In genomic region chr6:26659360-26660095, GRCh38 we compare ENCODE assay signal across 1 cellular context.
A peak's percentile ranks its signal among the peaks of the same experiment; 100 is the strongest.
TF ChIP-seq lines count a peak whose summit lies in the region.

ZNF322 (minus strand) TSS chr6:26659746; CDS start chr6:26638553, 21,193 bp downstream.

TF ChIP-seq in HepG2, 621 proteins besides CTCF, POLR2A, EP300 and RAD21 (continued from another document and continues in another):
- TF ChIP-seq ZGPAT (CRISPR knock-in tag; IDR thresholded peaks at IDR 0.05) (peak; percentile 97), SRY (CRISPR knock-in tag; IDR thresholded peaks at IDR 0.05) (peak; percentile 93), RARA (CRISPR knock-in tag; IDR thresholded peaks at IDR 0.05) (0 out of 2 replicates have a peak, but pooled peaks have one; percentile 4), IRF2 (CRISPR knock-in tag; IDR thresholded peaks at IDR 0.05) (peak; percentile 62), ZFP91 (CRISPR knock-in tag; IDR thresholded peaks at IDR 0.05; ENCODE audit: borderline replicate concordance) (peak; percentile 88; the same call in 1 of the 2 replicates), ZBTB33 (CRISPR knock-in tag; IDR thresholded peaks at IDR 0.05) (peak; percentile 6; the same call in 1 of the 2 replicates), ZNF552 (CRISPR knock-in tag; IDR thresholded peaks at IDR 0.05; ENCODE audit: borderline replicate concordance) (peak; percentile 30; the same call in 1 of the 2 replicates), UBTF (CRISPR knock-in tag; IDR thresholded peaks at IDR 0.05) (peak; percentile 86), ZNF280B (CRISPR knock-in tag; IDR thresholded peaks at IDR 0.05; ENCODE audit: borderline replicate concordance) (peak; percentile 80; the same call in 1 of the 2 replicates), ZNF574 (CRISPR knock-in tag; IDR thresholded peaks at IDR 0.05) (peak; percentile 77), BORCS8-MEF2B (CRISPR knock-in tag; IDR thresholded peaks at IDR 0.05) (peak; percentile 71), ZNF614 (CRISPR knock-in tag; IDR thresholded peaks at IDR 0.05; ENCODE audit: borderline replicate concordance) (peak; percentile 50; the same call in 1 of the 2 replicates), MED8 (CRISPR knock-in tag; IDR thresholded peaks at IDR 0.05; ENCODE audit: insufficient replicate concordance) (peak; percentile 61), SIN3A (IDR thresholded peaks at IDR 0.05; ENCODE audit: borderline replicate concordance, low read depth, low read length) (peak; percentile 90), ZBTB20 (CRISPR knock-in tag; IDR thresholded peaks at IDR 0.05; ENCODE audit: borderline replicate concordance, low read depth) (0 out of 2 replicates have a peak, but pooled peaks have one; percentile 34), ISL2 (CRISPR knock-in tag; IDR thresholded peaks at IDR 0.05) (peak; percentile 53), ZNF235 (CRISPR knock-in tag; IDR thresholded peaks at IDR 0.05; ENCODE audit: borderline replicate concordance) (peak; percentile 43; the same call in 1 of the 2 replicates), PAXIP1 (CRISPR knock-in tag; conservative IDR thresholded peaks at IDR 0.05) (peak; percentile 36; the same call in 1 of the 2 replicates), ZNF704 (CRISPR knock-in tag; IDR thresholded peaks at IDR 0.05; ENCODE audit: borderline replicate concordance) (peak; percentile 81; the same call in 1 of the 2 replicates), ELF1 (CRISPR knock-in tag; IDR thresholded peaks at IDR 0.05) (peak; percentile 93), ZNF773 (CRISPR knock-in tag; IDR thresholded peaks at IDR 0.05; ENCODE audit: borderline replicate concordance) (peak; percentile 57; the same call in 1 of the 2 replicates), FOXJ3 (CRISPR knock-in tag; IDR thresholded peaks at IDR 0.05; ENCODE audit: borderline replicate concordance) (peak; percentile 46; the same call in 1 of the 2 replicates), MYPOP (CRISPR knock-in tag; IDR thresholded peaks at IDR 0.05) (peak; percentile 75), KDM3A (CRISPR knock-in tag; IDR thresholded peaks at IDR 0.05; ENCODE audit: low read depth) (peak; percentile 42; the same call in 1 of the 2 replicates), NFKB2 (CRISPR knock-in tag; IDR thresholded peaks at IDR 0.05; ENCODE audit: borderline replicate concordance) (peak; percentile 57; the same call in 1 of the 2 replicates), SNAI1 (CRISPR knock-in tag; IDR thresholded peaks at IDR 0.05; ENCODE audit: borderline replicate concordance) (0 out of 2 replicates have a peak, but pooled peaks have one; percentile 73), ZNF431 (CRISPR knock-in tag; IDR thresholded peaks at IDR 0.05; ENCODE audit: borderline replicate concordance, low read depth) (peak; percentile 35; the same call in 1 of the 2 replicates), ZNF224 (CRISPR knock-in tag; IDR thresholded peaks at IDR 0.05) (peak; percentile 62; the same call in 1 of the 2 replicates), ZNF749 (CRISPR knock-in tag; IDR thresholded peaks at IDR 0.05; ENCODE audit: borderline replicate concordance) (peak; percentile 23; the same call in 1 of the 2 replicates), ZMYM3 (CRISPR knock-in tag; IDR thresholded peaks at IDR 0.05) (peak; percentile 22; the same call in 1 of the 2 replicates), NKX3-1 (CRISPR knock-in tag; IDR thresholded peaks at IDR 0.05) (0 out of 2 replicates have a peak, but pooled peaks have one; percentile 43), SMYD3 (CRISPR knock-in tag; IDR thresholded peaks at IDR 0.05) (0 out of 2 replicates have a peak, but pooled peaks have one; percentile 44), ZNF879 (CRISPR knock-in tag; IDR thresholded peaks at IDR 0.05) (peak; percentile 92), THAP7 (CRISPR knock-in tag; IDR thresholded peaks at IDR 0.05) (peak; percentile 82), NRL (CRISPR knock-in tag; IDR thresholded peaks at IDR 0.05; ENCODE audit: borderline replicate concordance) (peak; percentile 95)
